24 cellular contexts compared by ENCODE assay signal in genomic region chr4:52546449-52546848, GRCh38.
"Had no signal": no experiment of that assay in that cellular context is flagged by ENCODE, and none has a peak within 500 bp of the region (broad histone marks: within the 10 kb centered on the region; RNA-seq: fewer than 3 reads in every experiment).

No MANE protein-coding gene starts in this region.

- H3K4me3 Mint-ChIP-seq: activated CD4-positive, alpha-beta T cell treated with anti-CD3 and anti-CD28 coated beads for 36 hours; activated CD8-positive, alpha-beta memory T cell treated with anti-CD3 and anti-CD28 coated beads, Interleukin-2, amount 10 ng/mL, durations not matched to agents 7 days and 5 days; activated CD8-positive, alpha-beta T cell treated with anti-CD3 and anti-CD28 coated beads, Interleukin-2, amount 10 ng/mL, durations not matched to agents 7 days and 5 days; activated naive CD4-positive, alpha-beta T cell treated with anti-CD3 and anti-CD28 coated beads, Interleukin-2, amount 50 U/mL, for 24 hours; memory B cell; naive thymus-derived CD4-positive, alpha-beta T cell; neural crest cell had no signal

- H3K27ac Mint-ChIP-seq: activated CD4-positive, alpha-beta T cell treated with anti-CD3 and anti-CD28 coated beads for 36 hours; activated CD8-positive, alpha-beta memory T cell treated with anti-CD3 and anti-CD28 coated beads, Interleukin-2, amount 10 ng/mL, durations not matched to agents 7 days and 5 days; activated CD8-positive, alpha-beta T cell treated with anti-CD3 and anti-CD28 coated beads, Interleukin-2, amount 10 ng/mL, durations not matched to agents 7 days and 5 days; activated naive CD4-positive, alpha-beta T cell treated with anti-CD3 and anti-CD28 coated beads, Interleukin-2, amount 50 U/mL, for 24 hours; activated T-helper 2 cell treated with anti-CD3 and anti-CD28 coated beads, Interferon-gamma antibody, Interleukin-2, Interleukin-4, amounts not matched to agents 10 μg/mL and 5 μg/mL and 100 μg/mL, durations not matched to agents 14 hours and 24 hours and 36 hours; memory B cell had no signal

- H3K4me1 Mint-ChIP-seq: activated CD8-positive, alpha-beta memory T cell treated with anti-CD3 and anti-CD28 coated beads, Interleukin-2, amount 10 ng/mL, durations not matched to agents 7 days and 5 days; activated naive CD4-positive, alpha-beta T cell treated with anti-CD3 and anti-CD28 coated beads, Interleukin-2, amount 50 U/mL, for 24 hours; memory B cell; naive thymus-derived CD4-positive, alpha-beta T cell had no signal

- ATAC-seq: activated CD4-positive, alpha-beta T cell treated with anti-CD3 and anti-CD28 coated beads for 36 hours; activated CD8-positive, alpha-beta memory T cell treated with anti-CD3 and anti-CD28 coated beads, Interleukin-2, amount 10 ng/mL, durations not matched to agents 7 days and 5 days; activated CD8-positive, alpha-beta T cell treated with anti-CD3 and anti-CD28 coated beads, Interleukin-2, amount 10 ng/mL, durations not matched to agents 7 days and 5 days; naive thymus-derived CD4-positive, alpha-beta T cell; psoas muscle had no signal

- H3K4me3 ChIP-seq: colonic mucosa, psoas muscle, suprapubic skin, tibial nerve had no signal

- H3K9me3 Mint-ChIP-seq: activated naive CD4-positive, alpha-beta T cell treated with anti-CD3 and anti-CD28 coated beads, Interleukin-2, amount 50 U/mL, for 24 hours; activated T-helper 2 cell treated with anti-CD3 and anti-CD28 coated beads, Interferon-gamma antibody, Interleukin-2, Interleukin-4, amounts not matched to agents 10 μg/mL and 5 μg/mL and 100 μg/mL, durations not matched to agents 14 hours and 24 hours and 36 hours; memory B cell had no signal

- H3K9me3 ChIP-seq: colonic mucosa, psoas muscle, suprapubic skin, tibial nerve had no signal

- H3K27ac ChIP-seq: colonic mucosa, parathyroid adenoma, psoas muscle, suprapubic skin had no signal

- H3K27me3 ChIP-seq: colonic mucosa, tibial nerve had no signal

- DNase-seq: activated CD4-positive, alpha-beta T cell treated with anti-CD3 and anti-CD28 coated beads for 36 hours; activated CD4-positive, CD25-positive, alpha-beta regulatory T cell; activated CD8-positive, alpha-beta memory T cell treated with anti-CD3 and anti-CD28 coated beads, Interleukin-2, amount 10 ng/mL, durations not matched to agents 7 days and 5 days; activated CD8-positive, alpha-beta T cell treated with anti-CD3 and anti-CD28 coated beads, Interleukin-2, amount 10 ng/mL, durations not matched to agents 7 days and 5 days; activated T-cell treated with anti-CD3 and anti-CD28 coated beads, Interleukin-2, amount 50 U/mL, for 48 hours; anterior cingulate cortex; colonic mucosa; effector CD8-positive, alpha-beta T cell; left cardiac atrium; midbrain; naive thymus-derived CD4-positive, alpha-beta T cell; nucleus accumbens; psoas muscle; stimulated activated CD4-positive, alpha-beta T cell treated with anti-CD3 and anti-CD28 coated beads, Interleukin-15, amount 100 ng/mL, for 24 hours; stimulated activated CD4-positive, alpha-beta T cell treated with anti-CD3 and anti-CD28 coated beads, Interleukin-2, amount 100 ng/mL, for 24 hours; stimulated activated naive CD4-positive, alpha-beta T cell; T-helper 1 cell had no signal

- H3K36me3 ChIP-seq: colonic mucosa, suprapubic skin, tibial nerve had no signal

- H3K36me3 Mint-ChIP-seq: activated CD8-positive, alpha-beta memory T cell treated with anti-CD3 and anti-CD28 coated beads, Interleukin-2, amount 10 ng/mL, durations not matched to agents 7 days and 5 days; activated naive CD4-positive, alpha-beta T cell treated with anti-CD3 and anti-CD28 coated beads, Interleukin-2, amount 50 U/mL, for 24 hours; memory B cell; naive thymus-derived CD4-positive, alpha-beta T cell had no signal

- H3K4me1 ChIP-seq: colonic mucosa, parathyroid adenoma, tibial nerve had no signal
